ENCODE assay signal across 22 cellular contexts in genomic region chr2:27569398-27569797, GRCh38.
"Had no signal": no experiment of that assay in that cellular context is flagged by ENCODE, and none has a peak within 500 bp of the region (broad histone marks: within the 10 kb centered on the region; RNA-seq: fewer than 3 reads in every experiment).

No MANE protein-coding gene starts in this region.

- H3K4me3 Mint-ChIP-seq: activated CD4-positive, alpha-beta T cell treated with anti-CD3 and anti-CD28 coated beads, Interleukin-2, amount 10 ng/mL, durations not matched to agents 7 days and 5 days; activated naive CD8-positive, alpha-beta T cell; nephron progenitor cell had no signal

- H3K9me3 Mint-ChIP-seq: activated CD4-positive, alpha-beta T cell treated with anti-CD3 and anti-CD28 coated beads, Interleukin-2, amount 10 ng/mL, durations not matched to agents 7 days and 5 days had no signal

- FAIRE-seq: small intestine had no signal

- H3K4me3 ChIP-seq: heart left ventricle, right atrium auricular region, tibial nerve, uterus had no signal

- H3K4me1 ChIP-seq: heart left ventricle, right atrium auricular region, tibial nerve, uterus had no signal

- H3K27ac ChIP-seq: brain microvascular endothelial cell, epithelial cell of prostate, heart left ventricle, right atrium auricular region, tibial nerve, uterus had no signal

- H3K36me3 ChIP-seq: brain microvascular endothelial cell, heart left ventricle, right atrium auricular region, tibial nerve, uterus had no signal

- H3K4me1 Mint-ChIP-seq: activated CD4-positive, alpha-beta T cell treated with anti-CD3 and anti-CD28 coated beads, Interleukin-2, amount 10 ng/mL, durations not matched to agents 7 days and 5 days; nephron progenitor cell had no signal

- H3K9me3 ChIP-seq: right atrium auricular region, uterus had no signal

- H3K27ac Mint-ChIP-seq: activated CD4-positive, alpha-beta T cell treated with anti-CD3 and anti-CD28 coated beads, Interleukin-2, amount 10 ng/mL, durations not matched to agents 7 days and 5 days; activated naive CD8-positive, alpha-beta T cell; nephron progenitor cell; progenitor cell of endocrine pancreas had no signal

- DNase-seq: activated CD4-positive, alpha-beta T cell treated with anti-CD3 and anti-CD28 coated beads, Interleukin-2, amount 10 ng/mL, durations not matched to agents 7 days and 5 days; activated CD4-positive, CD25-positive, alpha-beta regulatory T cell; activated CD8-positive, alpha-beta memory T cell treated with anti-CD3 and anti-CD28 coated beads, Interleukin-2, amount 50 U/mL, for 48 hours; activated gamma-delta T cell treated with Interleukin-2 at 50 U/mL for 16 hours; amygdala; brain microvascular endothelial cell; cortex of kidney; effector CD4-positive, alpha-beta T cell; foreskin melanocyte; heart left ventricle; nephron progenitor cell; occipital lobe; small intestine; stimulated activated CD4-positive, alpha-beta T cell treated with anti-CD3 and anti-CD28 coated beads, Interleukin-4, amount 100 ng/mL, for 24 hours; stimulated activated naive CD4-positive, alpha-beta T cell; substantia nigra; uterus had no signal

- H3K27me3 ChIP-seq: brain microvascular endothelial cell, right atrium auricular region, uterus had no signal

- ATAC-seq: heart left ventricle had no signal
